Comparison of ENCODE assay signal across 1 cellular context in genomic region chr6:29941006-29941405, GRCh38.
TF ChIP-seq lines count a peak whose summit lies in the region.

No MANE protein-coding gene starts in this region.

TF ChIP-seq in GM23338, 12 proteins besides CTCF, POLR2A, EP300 and RAD21:
- no peak for TF ChIP-seq ZNF331 (CRISPR knock-in tag; IDR thresholded peaks at IDR 0.05; ENCODE audit: low read depth)
- TF ChIP-seq EZH2phosphoT487 (IDR thresholded peaks at IDR 0.05; ENCODE audit: unreplicated experiment), result no peak
- no peak for TF ChIP-seq POLR2AphosphoS5 (IDR thresholded peaks at IDR 0.05; ENCODE audit: low read depth)
- TF ChIP-seq, protein P1, sequence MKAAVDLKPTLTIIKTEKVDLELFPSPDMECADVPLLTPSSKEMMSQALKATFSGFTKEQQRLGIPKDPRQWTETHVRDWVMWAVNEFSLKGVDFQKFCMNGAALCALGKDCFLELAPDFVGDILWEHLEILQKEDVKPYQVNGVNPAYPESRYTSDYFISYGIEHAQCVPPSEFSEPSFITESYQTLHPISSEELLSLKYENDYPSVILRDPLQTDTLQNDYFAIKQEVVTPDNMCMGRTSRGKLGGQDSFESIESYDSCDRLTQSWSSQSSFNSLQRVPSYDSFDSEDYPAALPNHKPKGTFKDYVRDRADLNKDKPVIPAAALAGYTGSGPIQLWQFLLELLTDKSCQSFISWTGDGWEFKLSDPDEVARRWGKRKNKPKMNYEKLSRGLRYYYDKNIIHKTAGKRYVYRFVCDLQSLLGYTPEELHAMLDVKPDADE (IDR thresholded peaks at IDR 0.05), result no peak
- TF ChIP-seq JUNB (IDR thresholded peaks at IDR 0.05; ENCODE audit: unreplicated experiment), result no peak
- TF ChIP-seq ZNF114 (CRISPR knock-in tag; IDR thresholded peaks at IDR 0.05), result no peak
- TF ChIP-seq STAT1 (IDR thresholded peaks at IDR 0.05; ENCODE audit: unreplicated experiment), result no peak
- no peak for TF ChIP-seq REST (IDR thresholded peaks at IDR 0.05; ENCODE audit: unreplicated experiment)
